ENCODE assay signal across 10 cellular contexts in the genomic region with DNA sequence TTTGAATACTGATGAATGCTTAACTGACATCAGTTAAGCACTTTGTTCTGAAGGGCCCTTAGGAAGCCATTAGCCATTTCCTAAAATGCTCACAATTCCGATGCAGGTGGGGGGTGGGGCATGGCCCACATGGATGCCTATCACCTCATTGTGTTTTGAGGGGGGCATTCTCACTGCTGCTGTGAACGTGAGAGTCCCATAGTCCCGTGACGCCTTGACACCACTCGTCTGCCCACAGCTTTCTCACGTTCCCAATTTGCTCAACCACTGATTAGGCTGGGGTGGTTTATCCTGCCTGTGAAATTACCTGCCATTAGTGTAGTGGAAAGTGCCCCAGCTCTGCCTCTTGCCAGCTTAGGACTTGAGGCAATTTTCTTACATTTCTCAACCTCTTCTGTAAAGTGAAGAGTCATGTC. TPM values are rescaled to one million over a fixed set of nuclear protein-coding genes. Genes with fewer than 3 reads are reported as not detected.
DNase-seq lines count a peak whose midpoint lies in the region; ATAC-seq, FAIRE-seq and TF ChIP-seq lines count a peak whose summit lies in the region.
"Had no signal": no experiment of that assay in that cellular context is flagged by ENCODE, and none has a peak within 500 bp of the region (broad histone marks: within the 10 kb centered on the region; RNA-seq: fewer than 3 reads in every experiment).

No MANE protein-coding gene starts in this region.

- intact Hi-C loops in left colon (cut with DNase I, micrococcal nuclease): loop anchor here in 1 of 2 donors (10.0 kb wide), 1 partner anchor 215 kb away; no protein-coding TSS in a partner anchor

- peak overlapping the region; percentile 29 for H3K9ac ChIP-seq in iPS-15b (ENCODE audit: low read depth, low read length)

- H3K4me3 ChIP-seq in A549: peak overlapping the region; percentile 37
- H3K4me3 ChIP-seq in iPS-15b (ENCODE audit: low read depth, low read length): peak overlapping the region; percentile 47

- H3K27me3 ChIP-seq in iPS-15b (ENCODE audit: control insufficient read depth, insufficient read depth, low read length): no peaks in the 10 kb centered on the region

- TF ChIP-seq CTCF in A549 (IDR thresholded peaks at IDR 0.05): no peak
- no peak for TF ChIP-seq CTCF in GM20000 (IDR thresholded peaks at IDR 0.05; ENCODE audit: extremely low read depth, missing control alignments)

- no peak for DNase-seq in A549 (ENCODE audit: low read depth in 1 of 2, low spot score in 1 of 2)
- DNase-seq in GM20000 (ENCODE audit: low spot score): peak; percentile 31
- DNase-seq in activated T-cell treated with anti-CD3 and anti-CD28 coated beads, Interleukin-2, amount 50 U/mL, for 24 hours: peak; percentile 57
- no peak for DNase-seq in SW 1271 (lab: John Stamatoyannopoulos, UW)
- no peak for DNase-seq in COLO829 (ENCODE audit: low spot score)
- DNase-seq in left colon: no peak
- DNase-seq: erythroblast, OCI-M1 had no signal

- H3K27ac ChIP-seq in A549: peak overlapping the region; percentile 92 to 93

- H3K9me3 Mint-ChIP-seq in activated T-cell treated with anti-CD3 and anti-CD28 coated beads, Interleukin-2, amount 50 U/mL, for 24 hours: no peaks in the 10 kb centered on the region

- ATAC-seq in A549 (peak; percentile 0 to 2; a peak in 5 of 6 replicates), left colon (no peak), GM21367 (IDR thresholded peaks at IDR 0.05; ENCODE audit: unreplicated experiment) (no peak)

- H3K4me1 ChIP-seq in A549 (peaks cover 75% of the 10 kb centered on the region), iPS-15b (ENCODE audit: control insufficient read depth, insufficient read depth, low read length) (peaks cover 9% of the 10 kb centered on the region)

- CTCF ChIA-PET in A549 (lab: Yijun Ruan, JAX): interaction anchor here (1.1 to 1.8 kb wide), 2 partner anchors 10 to 17 kb away, joined by 3 to 5 read pairs; no protein-coding TSS in a partner anchor

- H3K4me3 Mint-ChIP-seq in activated T-cell treated with anti-CD3 and anti-CD28 coated beads, Interleukin-2, amount 50 U/mL, for 24 hours: peak overlapping the region; percentile 39

- no peak for TF ChIP-seq EP300 in A549 (IDR thresholded peaks at IDR 0.05)

- TF ChIP-seq RAD21 in A549 (conservative IDR thresholded peaks at IDR 0.05 in 1 of 2, IDR thresholded peaks at IDR 0.05 in 1 of 2): no peak

- no peaks in the 10 kb centered on the region for H3K36me3 ChIP-seq in iPS-15b (ENCODE audit: control insufficient read depth, insufficient read depth, low read length)

- H3K36me3 Mint-ChIP-seq in activated T-cell treated with anti-CD3 and anti-CD28 coated beads, Interleukin-2, amount 50 U/mL, for 24 hours (ENCODE audit: low read depth): peaks cover 2% of the 10 kb centered on the region

- H3K4me1 Mint-ChIP-seq in activated T-cell treated with anti-CD3 and anti-CD28 coated beads, Interleukin-2, amount 50 U/mL, for 24 hours (ENCODE audit: low read depth): peaks cover 66% of the 10 kb centered on the region

- FAIRE-seq in A549 (lab: Jason Lieb, UNC): no peak

- H3K27me3 Mint-ChIP-seq in activated T-cell treated with anti-CD3 and anti-CD28 coated beads, Interleukin-2, amount 50 U/mL, for 24 hours: no peaks in the 10 kb centered on the region

- H3K27ac Mint-ChIP-seq in activated T-cell treated with anti-CD3 and anti-CD28 coated beads, Interleukin-2, amount 50 U/mL, for 24 hours: peak overlapping the region; percentile 93

- POLR2A ChIA-PET in A549 (lab: Yijun Ruan, JAX): interaction anchor here (0.6 to 1.5 kb wide), 5 partner anchors 11 to 225 kb away, joined by 3 to 11 read pairs (median 5); partner anchors contain the start of gene SMNDC1

- TF ChIP-seq POLR2A in A549 (IDR thresholded peaks at IDR 0.05; ENCODE audit: low read length): no peak

- H3K9me3 ChIP-seq in A549: no peaks in the 10 kb centered on the region
- H3K9me3 ChIP-seq in iPS-15b (ENCODE audit: control insufficient read depth, insufficient read depth, low read length): no peaks in the 10 kb centered on the region

- WGBS in A549 (ENCODE audit: missing lambda C conversion rate): 84% methylated on average over 6 of the region's 6 CpGs

- H3K4me2 ChIP-seq in A549: peak overlapping the region; percentile 87

TF ChIP-seq in A549, 52 proteins besides CTCF, POLR2A, EP300 and RAD21:
- TF ChIP-seq TFCP2L1 (CRISPR knock-in tag; IDR thresholded peaks at IDR 0.05) (peak; percentile 72; the same call in 1 of the 2 replicates), HOXA7 (CRISPR knock-in tag; IDR thresholded peaks at IDR 0.05) (peak; percentile 93), FOSB (CRISPR knock-in tag; IDR thresholded peaks at IDR 0.05) (peak; percentile 45), RARB (CRISPR knock-in tag; IDR thresholded peaks at IDR 0.05) (peak; percentile 70), TP53 (CRISPR knock-in tag; IDR thresholded peaks at IDR 0.05) (0 out of 2 replicates have a peak, but pooled peaks have one; percentile 38)
- TF ChIP-seq, protein P1, sequence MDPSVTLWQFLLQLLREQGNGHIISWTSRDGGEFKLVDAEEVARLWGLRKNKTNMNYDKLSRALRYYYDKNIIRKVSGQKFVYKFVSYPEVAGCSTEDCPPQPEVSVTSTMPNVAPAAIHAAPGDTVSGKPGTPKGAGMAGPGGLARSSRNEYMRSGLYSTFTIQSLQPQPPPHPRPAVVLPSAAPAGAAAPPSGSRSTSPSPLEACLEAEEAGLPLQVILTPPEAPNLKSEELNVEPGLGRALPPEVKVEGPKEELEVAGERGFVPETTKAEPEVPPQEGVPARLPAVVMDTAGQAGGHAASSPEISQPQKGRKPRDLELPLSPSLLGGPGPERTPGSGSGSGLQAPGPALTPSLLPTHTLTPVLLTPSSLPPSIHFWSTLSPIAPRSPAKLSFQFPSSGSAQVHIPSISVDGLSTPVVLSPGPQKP (IDR thresholded peaks at IDR 0.05; ENCODE audit: low read depth, low read length): no peak

RNA-seq across cellular contexts. Expression of gene DUSP5, which starts 31.9 kb away (rescaled TPM):
- polyA plus RNA-seq in A549 (2011; rRNA removed): 152 and 171 TPM in 2 replicates
- polyA plus RNA-seq in A549 (2012; cell fraction: cytosol; rRNA removed): 92.2 and 125 TPM in 2 replicates
- polyA plus RNA-seq in A549 (2012; cell fraction: nucleus; rRNA removed): 137 and 140 TPM in 2 replicates
- 47.9 to 49.3 TPM (median 48.8 TPM) in 3 replicates for polyA plus RNA-seq in A549 (2017; fragmentation: RNase III; extraction: RNeasy Plus Mini Kit Qiagen cat#74134 plus additional on column Dnase treatment)
- 652 and 758 TPM in 2 replicates for polyA minus RNA-seq in A549 (2011; rRNA and poly(A)+ RNA removed)
- total RNA-seq in left colon: 10 to 100 TPM in 1 of 2 donors, 1 to 10 TPM in 1; 7.1 to 52.2 TPM

RNA-seq across cellular contexts. Expression of gene SMC3, which starts 37.9 kb away (rescaled TPM):
- polyA plus RNA-seq in A549 (2011; rRNA removed) (39.2 and 59.5 TPM in 2 replicates), A549 (2017; fragmentation: RNase III; extraction: RNeasy Plus Mini Kit Qiagen cat#74134 plus additional on column Dnase treatment) (60.0 to 60.7 TPM (median 60.5 TPM) in 3 replicates)
- 11.2 and 14.2 TPM in 2 replicates for polyA plus RNA-seq in A549 (2012; cell fraction: cytosol; rRNA removed)
- polyA plus RNA-seq in A549 (2012; cell fraction: nucleus; rRNA removed): 6.6 and 9.9 TPM in 2 replicates
- 9.1 and 10.0 TPM in 2 replicates for polyA minus RNA-seq in A549 (2011; rRNA and poly(A)+ RNA removed)
- total RNA-seq in left colon: 10 to 100 TPM; 23.7 to 25.5 TPM

Comparison
In these comparisons a context has a peak if more than half of its experiments do, and no peak if none do; other contexts are left out.
1. ATAC-seq: peak in A549 (2 of 2); none in left colon (single experiment) and GM21367 (single experiment).
2. DNase-seq: peak in GM20000 (single experiment) and activated T-cell treated with anti-CD3 and anti-CD28 coated beads, Interleukin-2, amount 50 U/mL, for 24 hours (single experiment); none in A549 (0 of 2), SW 1271 (0 of 2), COLO829 (single experiment) and left colon (0 of 2).